Comparison of ENCODE assay signal across 2 cellular contexts in the genomic region with DNA sequence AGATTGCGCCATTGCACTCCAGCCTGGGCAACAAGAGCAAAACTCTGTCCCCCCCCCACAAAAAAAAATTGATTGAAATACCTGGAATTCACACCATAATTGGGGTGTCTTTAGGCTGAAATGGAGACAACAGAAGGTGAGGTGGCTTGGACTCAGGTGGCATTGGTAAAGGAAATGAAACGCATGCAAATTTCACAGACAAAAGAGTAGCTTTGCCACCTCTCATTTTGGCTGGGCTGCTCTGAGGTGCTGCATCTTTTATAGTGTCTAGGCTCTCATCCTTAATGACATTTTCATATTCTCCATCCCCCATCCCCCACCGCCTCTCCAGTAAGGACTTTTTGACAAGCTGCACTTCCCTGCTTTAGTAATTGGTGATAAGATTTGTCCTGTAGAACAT.
TF ChIP-seq lines count a peak whose summit lies in the region.

No MANE protein-coding gene starts in this region.

TF ChIP-seq in A549, 52 proteins besides CTCF, POLR2A, EP300 and RAD21:
- TF ChIP-seq SMC3 (IDR thresholded peaks at IDR 0.05) (no peak), TFCP2L1 (CRISPR knock-in tag; IDR thresholded peaks at IDR 0.05) (no peak), RARB (CRISPR knock-in tag; IDR thresholded peaks at IDR 0.05) (no peak), EHMT2 (IDR thresholded peaks at IDR 0.05; ENCODE audit: low read depth) (no peak), CHD2 (IDR thresholded peaks at IDR 0.05; ENCODE audit: low read length, partially characterized antibody) (no peak), RNF2 (IDR thresholded peaks at IDR 0.05; ENCODE audit: borderline replicate concordance, low read depth) (no peak)

TF ChIP-seq in IMR-90, 13 proteins besides CTCF, POLR2A, EP300 and RAD21:
- TF ChIP-seq RCOR1 (IDR thresholded peaks at IDR 0.05; ENCODE audit: insufficient replicate concordance, low read length) (no peak), SMC3 (IDR thresholded peaks at IDR 0.05; ENCODE audit: low read depth, low read length) (no peak), BHLHE40 (IDR thresholded peaks at IDR 0.05; ENCODE audit: low read depth, low read length) (no peak), MAFK (IDR thresholded peaks at IDR 0.05; ENCODE audit: low read depth, low read length) (no peak)
TF ChIP-seq in IMR-90: peak in this region for 0.
